In the genomic region with DNA sequence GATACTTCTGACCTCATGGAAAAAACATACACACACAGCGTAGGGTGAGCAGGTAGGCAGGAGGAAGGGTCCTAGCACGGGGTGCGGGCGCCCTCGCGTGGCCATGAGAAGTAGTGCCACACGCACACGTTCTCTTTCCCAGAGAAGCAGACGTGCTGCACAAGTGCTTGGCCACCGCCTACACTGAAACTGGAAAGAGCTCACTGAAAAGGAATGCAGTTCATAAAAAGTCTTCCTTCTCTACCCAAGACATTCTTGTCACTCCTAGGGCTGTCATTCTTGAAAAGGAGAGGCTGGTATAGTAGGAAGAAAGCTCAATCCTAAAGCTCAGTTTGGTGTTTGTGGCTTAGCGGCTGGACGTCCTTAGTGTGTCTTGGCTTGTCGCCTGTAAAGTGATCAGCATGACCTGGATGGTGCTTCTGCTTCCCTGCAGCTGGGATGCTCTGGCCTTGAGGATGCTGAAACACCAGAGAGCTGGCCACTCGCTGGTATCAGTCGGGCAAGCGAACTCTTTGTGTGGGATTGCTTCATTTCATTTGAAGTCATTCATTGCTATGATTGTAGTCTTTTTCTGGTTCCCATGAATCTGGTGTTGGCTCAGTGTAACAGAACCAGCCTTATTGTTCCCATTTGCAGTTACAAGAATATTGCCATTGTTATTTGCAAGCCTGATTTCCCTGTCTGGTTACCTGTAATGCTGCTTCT, we compare ENCODE assay signal across 8 cellular contexts.
DNase-seq lines count a peak whose midpoint lies in the region; ATAC-seq and TF ChIP-seq lines count a peak whose summit lies in the region.

No MANE protein-coding gene starts in this region.

- H3K14ac ChIP-seq in neuronal stem cell (ENCODE audit: low read length): no peak overlapping the region

- H3K27me3 Mint-ChIP-seq in effector memory CD8-positive, alpha-beta T cell: no peaks in the 10 kb centered on the region

- H3K4me1 Mint-ChIP-seq in effector memory CD8-positive, alpha-beta T cell (ENCODE audit: low read depth in 2 of 2): peaks cover 0 to 3% of the 10 kb centered on the region in 2 donors

- H3K9ac ChIP-seq in neuronal stem cell (ENCODE audit: low read depth, low read length, poor library complexity): no peak overlapping the region

- H3K18ac ChIP-seq in neuronal stem cell (ENCODE audit: low read length): no peak overlapping the region

- no peak overlapping the region for H3K23ac ChIP-seq in neuronal stem cell (ENCODE audit: low read depth, low read length, poor library complexity)

- H3K27ac Mint-ChIP-seq in effector memory CD8-positive, alpha-beta T cell: no peak overlapping the region

- no peaks in the 10 kb centered on the region for H3K9me3 ChIP-seq in neuronal stem cell (replicated peaks in 1 of 2; ENCODE audit: control insufficient read depth in 2 of 2, insufficient read depth in 1 of 2, low read depth in 1 of 2, low read length in 2 of 2)

- peaks cover 0 to 6% of the 10 kb centered on the region in 2 donors for H3K4me1 ChIP-seq in neuronal stem cell (ENCODE audit: control insufficient read depth in 2 of 2, insufficient read depth in 1 of 2, low read depth in 1 of 2, low read length in 2 of 2)

- H2BK12ac ChIP-seq in neuronal stem cell (ENCODE audit: low read length): no peak overlapping the region

- H3K4me2 ChIP-seq in neuronal stem cell (ENCODE audit: insufficient read depth, low read length, poor library complexity, severe bottlenecking): no peak overlapping the region

- peak; percentile 88 for ATAC-seq in HG02642 (IDR thresholded peaks at IDR 0.05; ENCODE audit: poor library complexity, unreplicated experiment)
- ATAC-seq in effector memory CD8-positive, alpha-beta T cell (replicated peaks): no peak

- no peak overlapping the region for H4K91ac ChIP-seq in neuronal stem cell (ENCODE audit: low read depth, low read length, poor library complexity)

- H2BK5ac ChIP-seq in neuronal stem cell (ENCODE audit: low read length): no peak overlapping the region

- peaks cover 0 to 1% of the 10 kb centered on the region in 2 donors for H3K9me3 Mint-ChIP-seq in effector memory CD8-positive, alpha-beta T cell

- no CpG with 5 or more reads among the region's 16 CpGs for WGBS in neuronal stem cell (ENCODE audit: extremely low coverage in 2 of 2, insufficient read length in 2 of 2, insufficient replicate concordance in 1 of 2), 2 donors

- H3K4me3 ChIP-seq in NB4 (ENCODE audit: low read depth, low read length) (no peak overlapping the region), fibroblast of mammary gland (ENCODE audit: control insufficient read depth, low read depth, low read length) (no peak overlapping the region), neuronal stem cell (ENCODE audit: low read length in 2 of 2) (no peak overlapping the region)

- no peaks in the 10 kb centered on the region for H3K36me3 ChIP-seq in neuronal stem cell (replicated peaks in 1 of 2; ENCODE audit: control insufficient read depth in 2 of 2, insufficient read depth in 2 of 2, low read length in 2 of 2)

- H3K4me3 Mint-ChIP-seq in effector memory CD8-positive, alpha-beta T cell: no peak overlapping the region

- TF ChIP-seq POLR2A in NB4 (IDR thresholded peaks at IDR 0.05; ENCODE audit: extremely low read depth, insufficient read length): no peak

- H2AK5ac ChIP-seq in neuronal stem cell (ENCODE audit: low read depth, low read length): no peak overlapping the region

- no peak overlapping the region for H2BK15ac ChIP-seq in neuronal stem cell (ENCODE audit: low read length)

- no peak overlapping the region for H3K27ac ChIP-seq in neuronal stem cell (replicated peaks; ENCODE audit: low read length)

- H3K27me3 ChIP-seq in neuronal stem cell (ENCODE audit: control insufficient read depth in 3 of 3, insufficient read depth in 3 of 3, low read depth in 1 of 3, low read length in 3 of 3): no peaks in the 10 kb centered on the region

- peak; percentile 99 for TF ChIP-seq CTCF in AG09319 (IDR thresholded peaks at IDR 0.05; ENCODE audit: low read depth, low read length)
- peak; percentile 96 for TF ChIP-seq CTCF in GM12874 (IDR thresholded peaks at IDR 0.05; ENCODE audit: insufficient read depth, low read depth, low read length)
- TF ChIP-seq CTCF in NB4 (IDR thresholded peaks at IDR 0.05; ENCODE audit: low read depth, low read length): peak; percentile 89
- peak; percentile 97 for TF ChIP-seq CTCF in fibroblast of mammary gland (conservative IDR thresholded peaks at IDR 0.05; ENCODE audit: control insufficient read depth, insufficient read depth, low read depth, low read length)

- no peaks in the 10 kb centered on the region for H3K79me1 ChIP-seq in neuronal stem cell (ENCODE audit: low read depth, low read length)

- H3K4ac ChIP-seq in neuronal stem cell (ENCODE audit: low read length): no peak overlapping the region

- H2BK120ac ChIP-seq in neuronal stem cell (ENCODE audit: low read depth, low read length): no peak overlapping the region

- peak overlapping the region; percentile 26 for H2AFZ ChIP-seq in neuronal stem cell (ENCODE audit: low read length)

- peak; percentile 42 for DNase-seq in AG09319 (ENCODE audit: extremely low read depth, low read depth)
- DNase-seq in NB4 (ENCODE audit: low read depth): peak; percentile 64
- DNase-seq in activated CD4-positive, alpha-beta T cell treated with anti-CD3 and anti-CD28 coated beads, Interleukin-2, amount 50 U/mL, for 48 hours: peak; percentile 60 to 64
- peak; percentile 73 for DNase-seq in fibroblast of mammary gland (ENCODE audit: low read depth)
- peak; percentile 64 for DNase-seq in neuronal stem cell (ENCODE audit: low spot score)
- no peak for DNase-seq in effector memory CD8-positive, alpha-beta T cell

- no peak overlapping the region for H4K8ac ChIP-seq in neuronal stem cell (ENCODE audit: low read depth, low read length)

- no peaks in the 10 kb centered on the region for H3K36me3 Mint-ChIP-seq in effector memory CD8-positive, alpha-beta T cell (ENCODE audit: insufficient read depth)

Comparison
In these comparisons a context has a peak if more than half of its experiments do, and no peak if none do; other contexts are left out.
1. DNase-seq: peak in AG09319 (single experiment), NB4 (single experiment), activated CD4-positive, alpha-beta T cell treated with anti-CD3 and anti-CD28 coated beads, Interleukin-2, amount 50 U/mL, for 48 hours (2 of 2), fibroblast of mammary gland (single experiment) and neuronal stem cell (single experiment); none in effector memory CD8-positive, alpha-beta T cell (0 of 3).
2. Peak in every context shown above with its lines, with median percentiles within 50 percentile points of each other: CTCF ChIP-seq.